ENCODE assay signal across 8 cellular contexts in the genomic region with DNA sequence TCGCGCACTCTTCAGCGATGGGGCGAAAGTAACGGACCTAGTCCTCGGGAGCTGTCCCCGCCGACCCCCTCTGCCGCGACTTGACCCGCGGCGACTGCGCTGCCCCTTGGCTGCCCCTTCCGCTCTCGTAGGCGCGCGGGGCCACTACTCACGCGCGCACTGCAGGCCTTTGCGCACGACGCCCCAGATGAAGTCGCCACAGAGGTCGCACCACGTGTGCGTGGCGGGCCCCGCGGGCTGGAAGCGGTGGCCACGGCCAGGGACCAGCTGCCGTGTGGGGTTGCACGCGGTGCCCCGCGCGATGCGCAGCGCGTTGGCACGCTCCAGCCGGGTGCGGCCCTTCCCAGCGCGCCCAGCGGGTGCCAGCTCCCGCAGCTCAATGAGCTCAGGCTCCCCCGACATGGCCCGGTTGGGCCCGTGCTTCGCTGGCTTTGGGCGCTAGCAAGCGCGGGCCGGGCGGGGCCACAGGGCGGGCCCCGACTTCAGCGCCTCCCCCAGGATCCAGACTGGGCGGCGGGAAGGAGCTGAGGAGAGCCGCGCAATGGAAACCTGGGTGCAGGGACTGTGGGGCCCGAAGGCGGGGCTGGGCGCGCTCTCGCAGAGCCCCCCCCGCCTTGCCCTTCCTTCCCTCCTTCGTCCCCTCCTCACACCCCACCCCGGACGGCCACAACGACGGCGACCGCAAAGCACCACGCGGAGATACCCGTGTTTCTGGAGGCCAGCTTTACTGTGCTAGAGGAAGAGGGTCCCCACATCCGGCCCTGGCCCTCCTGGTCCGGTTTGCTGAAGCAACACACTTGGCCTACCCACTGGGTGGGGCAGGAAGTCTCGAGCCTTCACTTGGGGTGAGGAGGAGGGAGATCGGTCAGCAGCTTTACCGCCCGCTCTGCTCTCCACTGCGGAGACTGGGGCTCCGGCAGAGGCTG. TPM values are rescaled to one million over a fixed set of nuclear protein-coding genes. Genes with fewer than 3 reads are reported as not detected.
DNase-seq lines count a peak whose midpoint lies in the region; ATAC-seq and TF ChIP-seq lines count a peak whose summit lies in the region.

A gene with protein sequence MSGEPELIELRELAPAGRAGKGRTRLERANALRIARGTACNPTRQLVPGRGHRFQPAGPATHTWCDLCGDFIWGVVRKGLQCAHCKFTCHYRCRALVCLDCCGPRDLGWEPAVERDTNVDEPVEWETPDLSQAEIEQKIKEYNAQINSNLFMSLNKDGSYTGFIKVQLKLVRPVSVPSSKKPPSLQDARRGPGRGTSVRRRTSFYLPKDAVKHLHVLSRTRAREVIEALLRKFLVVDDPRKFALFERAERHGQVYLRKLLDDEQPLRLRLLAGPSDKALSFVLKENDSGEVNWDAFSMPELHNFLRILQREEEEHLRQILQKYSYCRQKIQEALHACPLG (minus strand): TSS at position 433 of the 926 bp plus-strand sequence. CDS start 31 bp downstream, at position 402.

- intact Hi-C loops in testis (cut with DNase I; ENCODE audit: low total_unique reads) = no loop called here

- no peaks in the 10 kb centered on the region for H3K36me3 ChIP-seq in ES-I3 (ENCODE audit: insufficient read depth, low read length)
- H3K36me3 ChIP-seq in testis (ENCODE audit: low read depth, missing control alignments) = no peaks in the 10 kb centered on the region

- H3K27ac ChIP-seq in testis = peak within 1 kb of the TSS; percentile 22 to 78

- peak in 1 of 2 donors; percentile 4 for ATAC-seq in naive B cell (ENCODE audit: low read depth in 2 of 2)

- TF ChIP-seq CTCF in epithelial cell of proximal tubule (conservative IDR thresholded peaks at IDR 0.05; ENCODE audit: low read depth, low read length) = no peak
- no peak for TF ChIP-seq CTCF in testis (IDR thresholded peaks at IDR 0.05)

- H3K4me1 ChIP-seq in ES-I3 (ENCODE audit: insufficient read depth, low read length) (peaks cover 5% of the 10 kb centered on the region), testis (peaks cover 31% of the 10 kb centered on the region)

- peaks cover 37 to 59% (median 53%) of the 10 kb centered on the region in 3 donors for H3K4me1 Mint-ChIP-seq in naive B cell

- H3K9ac ChIP-seq in ES-I3 (ENCODE audit: low read depth, low read length) = peak within 1 kb of the TSS; percentile 65

- H3K27ac Mint-ChIP-seq in naive B cell = peak within 1 kb of the TSS; percentile 58 to 99 (median 98)

- no peaks in the 10 kb centered on the region for H3K36me3 Mint-ChIP-seq in naive B cell

- no peak for TF ChIP-seq POLR2A in testis (IDR thresholded peaks at IDR 0.05)

- H3K9me3 Mint-ChIP-seq in naive B cell = no peaks in the 10 kb centered on the region

- H3K9me3 ChIP-seq in ES-I3 (ENCODE audit: control insufficient read depth, insufficient read depth, low read length) = no peaks in the 10 kb centered on the region
- no peaks in the 10 kb centered on the region for H3K9me3 ChIP-seq in testis

- H3K27me3 Mint-ChIP-seq in naive B cell = no peaks in the 10 kb centered on the region

- DNase-seq in Kasumi-1 (lab: John Stamatoyannopoulos, UW) (peak; percentile 64 to 93), epithelial cell of proximal tubule (ENCODE audit: low read depth) (no peak), naive B cell (peak; percentile 50), testis (peak; percentile 63), NCI-H82 treated with DMSO at 0.1 percent for 48 hours (lab: John Stamatoyannopoulos, UW; ENCODE audit: unreplicated experiment) (no peak), NCI-H748 treated with DMSO at 0.1 percent for 48 hours (lab: John Stamatoyannopoulos, UW) (no peak)
- DNase-seq in activated CD8-positive, alpha-beta memory T cell treated with anti-CD3 and anti-CD28 coated beads for 48 hours (ENCODE audit: low read depth in 2 of 3, low spot score in 2 of 3) = peak; percentile 49 to 70 (median 54)

- H3K4me3 ChIP-seq in epithelial cell of proximal tubule (ENCODE audit: low read depth, low read length) (no peak within 1 kb of the TSS), testis (peak within 1 kb of the TSS; percentile 47 to 53)

- WGBS in testis, 2 donors = 6 to 21% methylated on average over 7 to 71 of the region's 90 CpGs

- H3K4me3 Mint-ChIP-seq in naive B cell = peak within 1 kb of the TSS; percentile 87 to 97 (median 94)

- H3K27me3 ChIP-seq in testis = no peaks in the 10 kb centered on the region

RNA-seq across cellular contexts. Expression of the gene that starts here (rescaled TPM):
- total RNA-seq in epithelial cell of proximal tubule (27.0 and 31.5 TPM in 2 replicates), testis (10 to 100 TPM; 50.0 to 52.2 TPM)
- polyA plus RNA-seq in naive B cell (ENCODE audit: low read depth in 6 of 6) (100 to 1,000 TPM in 2 of 6 donors, 10 to 100 TPM in 4; 71.9 to 147 (median 89.9) TPM), testis (ENCODE audit: insufficient read depth, low read depth, low replicate concordance) (60.1 TPM)

Comparison
In these comparisons a context has a peak if more than half of its experiments do, and no peak if none do; other contexts are left out.
1. DNase-seq: peak in Kasumi-1 (2 of 2), activated CD8-positive, alpha-beta memory T cell treated with anti-CD3 and anti-CD28 coated beads for 48 hours (3 of 3), naive B cell (single experiment) and testis (single experiment); none in epithelial cell of proximal tubule (single experiment), NCI-H82 treated with DMSO at 0.1 percent for 48 hours (single experiment) and NCI-H748 treated with DMSO at 0.1 percent for 48 hours (single experiment).